ENCODE assay signal across 1 cellular context in genomic region chr6:32177182-32177787, GRCh38.
A peak's percentile ranks its signal among the peaks of the same experiment; 100 is the strongest.
TF ChIP-seq lines count a peak whose summit lies in the region.

No MANE protein-coding gene starts in this region.

TF ChIP-seq in HEK293, 187 proteins besides CTCF, POLR2A, EP300 and RAD21 (continued from another document):
- TF ChIP-seq ZNF530 (tag by site-specific recombination; IDR thresholded peaks at IDR 0.05; ENCODE audit: low read depth): no peak
- TF ChIP-seq ZNF221 (tag by site-specific recombination; IDR thresholded peaks at IDR 0.05; ENCODE audit: borderline replicate concordance): no peak
- no peak for TF ChIP-seq SALL2 (tag by site-specific recombination; IDR thresholded peaks at IDR 0.05; ENCODE audit: borderline replicate concordance)
- no peak for TF ChIP-seq MYNN (tag by site-specific recombination; IDR thresholded peaks at IDR 0.05; ENCODE audit: borderline replicate concordance)
- TF ChIP-seq ZNF112 (tag by site-specific recombination; IDR thresholded peaks at IDR 0.05): no peak
- TF ChIP-seq ZNF2 (tag by site-specific recombination; IDR thresholded peaks at IDR 0.05): peak; percentile 58; the same call in 1 of the 2 replicates
- TF ChIP-seq ZNF558 (tag by site-specific recombination; IDR thresholded peaks at IDR 0.05): peak; percentile 53; the same call in 1 of the 2 replicates
- peak; percentile 63; the same call in 1 of the 2 replicates for TF ChIP-seq ZNF629 (tag by site-specific recombination; IDR thresholded peaks at IDR 0.05)
- TF ChIP-seq KLF9 (tag by site-specific recombination; IDR thresholded peaks at IDR 0.05; ENCODE audit: low read depth): peak; percentile 39; the same call in 1 of the 2 replicates
- TF ChIP-seq YY1 (tag by site-specific recombination; IDR thresholded peaks at IDR 0.05): peak; percentile 77; the same call in 1 of the 2 replicates
- 0 out of 2 replicates have a peak, but pooled peaks have one; percentile 8 for TF ChIP-seq ZNF623 (tag by site-specific recombination; IDR thresholded peaks at IDR 0.05)
- TF ChIP-seq INSM2 (tag by site-specific recombination; IDR thresholded peaks at IDR 0.05): peak; percentile 1; the same call in 1 of the 2 replicates
- TF ChIP-seq ZNF341 (tag by site-specific recombination; IDR thresholded peaks at IDR 0.05; ENCODE audit: low read depth): 0 out of 2 replicates have a peak, but pooled peaks have one; percentile 41
- peak; percentile 52; the same call in 1 of the 2 replicates for TF ChIP-seq ZXDB (tag by site-specific recombination; IDR thresholded peaks at IDR 0.05)
- TF ChIP-seq ZBTB8A (tag by site-specific recombination; IDR thresholded peaks at IDR 0.05): peak; percentile 96
- peak; percentile 51; the same call in 1 of the 2 replicates for TF ChIP-seq SP3 (tag by site-specific recombination; IDR thresholded peaks at IDR 0.05)
- no peak for TF ChIP-seq ZNF830 (tag by site-specific recombination; IDR thresholded peaks at IDR 0.05; ENCODE audit: low read depth)
- peak; percentile 3 for TF ChIP-seq SP2 (tag by site-specific recombination; IDR thresholded peaks at IDR 0.05)
- TF ChIP-seq ZFP69B (tag by site-specific recombination; IDR thresholded peaks at IDR 0.05): peak; percentile 91
- no peak for TF ChIP-seq FEZF1 (tag by site-specific recombination; IDR thresholded peaks at IDR 0.05)
- TF ChIP-seq ZNF626 (tag by site-specific recombination; IDR thresholded peaks at IDR 0.05): no peak
- no peak for TF ChIP-seq ZNF404 (tag by site-specific recombination; IDR thresholded peaks at IDR 0.05)
- peak; percentile 97 for TF ChIP-seq ZBTB17 (tag by site-specific recombination; IDR thresholded peaks at IDR 0.05)
- peak; percentile 86 for TF ChIP-seq ZBTB48 (tag by site-specific recombination; IDR thresholded peaks at IDR 0.05)
- TF ChIP-seq PATZ1 (tag by site-specific recombination; IDR thresholded peaks at IDR 0.05): peak; percentile 70; the same call in 1 of the 2 replicates
- peak; percentile 33; the same call in 1 of the 2 replicates for TF ChIP-seq WT1 (tag by site-specific recombination; IDR thresholded peaks at IDR 0.05)
- TF ChIP-seq ZBTB7A (tag by site-specific recombination; IDR thresholded peaks at IDR 0.05; ENCODE audit: low read depth): peak; percentile 24; the same call in 1 of the 2 replicates
- no peak for TF ChIP-seq TSHZ1 (tag by site-specific recombination; IDR thresholded peaks at IDR 0.05; ENCODE audit: borderline replicate concordance)
- TF ChIP-seq ZNF449 (tag by site-specific recombination; IDR thresholded peaks at IDR 0.05): 0 out of 2 replicates have a peak, but pooled peaks have one; percentile 25
- no peak for TF ChIP-seq ZNF146 (tag by site-specific recombination; IDR thresholded peaks at IDR 0.05)
- peak; percentile 93 for TF ChIP-seq ZNF335 (tag by site-specific recombination; conservative IDR thresholded peaks at IDR 0.05)
- no peak for TF ChIP-seq ZNF311 (tag by site-specific recombination; IDR thresholded peaks at IDR 0.05; ENCODE audit: borderline replicate concordance)
- peak; percentile 37; the same call in 1 of the 2 replicates for TF ChIP-seq ZNF24 (tag by site-specific recombination; IDR thresholded peaks at IDR 0.05)
- TF ChIP-seq ZNF157 (tag by site-specific recombination; IDR thresholded peaks at IDR 0.05): no peak
- TF ChIP-seq ZBTB10 (tag by site-specific recombination; IDR thresholded peaks at IDR 0.05): peak; percentile 58; the same call in 1 of the 2 replicates
- 0 out of 2 replicates have a peak, but pooled peaks have one; percentile 35 for TF ChIP-seq SP7 (tag by site-specific recombination; IDR thresholded peaks at IDR 0.05)
- peak; percentile 40 for TF ChIP-seq KLF8 (tag by site-specific recombination; IDR thresholded peaks at IDR 0.05)
- TF ChIP-seq ZNF518A (tag by site-specific recombination; conservative IDR thresholded peaks at IDR 0.05; ENCODE audit: low read depth): 0 out of 2 replicates have a peak, but pooled peaks have one; percentile 11
- peak; percentile 37; the same call in 1 of the 2 replicates for TF ChIP-seq ZSCAN30 (tag by site-specific recombination; IDR thresholded peaks at IDR 0.05)
- no peak for TF ChIP-seq ZNF529 (tag by site-specific recombination; IDR thresholded peaks at IDR 0.05; ENCODE audit: insufficient replicate concordance)
